In genomic region chr13:110628477-110628793, GRCh38 we compare ENCODE assay signal across 17 cellular contexts. TPM values are rescaled to one million over a fixed set of nuclear protein-coding genes. Genes with fewer than 3 reads are reported as not detected.
DNase-seq lines count a peak whose midpoint lies in the region; ATAC-seq and TF ChIP-seq lines count a peak whose summit lies in the region.
"Had no signal": no experiment of that assay in that cellular context is flagged by ENCODE, and none has a peak within 500 bp of the region (broad histone marks: within the 10 kb centered on the region; RNA-seq: fewer than 3 reads in every experiment).

No MANE protein-coding gene starts in this region.

- peak overlapping the region; percentile 46 for H3K4me2 ChIP-seq in BLaER1

- peaks cover 26% of the 10 kb centered on the region for H3K36me3 Mint-ChIP-seq in activated T-helper 1 cell treated with anti-CD3 and anti-CD28 coated beads, Interleukin-12 subunit alpha, Interleukin-12 subunit beta, Interleukin-2, Interleukin-4 antibody, amounts not matched to agents 30 ng/mL and 10 ng/mL and 1 ng/mL, durations not matched to agents 14 hours and 24 hours and 36 hours (ENCODE audit: low read depth)
- H3K36me3 Mint-ChIP-seq in neural crest cell (ENCODE audit: low read depth), result peaks cover 20% of the 10 kb centered on the region

- H4K20me1 ChIP-seq in BLaER1, result peaks cover 84% of the 10 kb centered on the region

- no peak overlapping the region for H3K4me3 Mint-ChIP-seq in activated T-helper 1 cell treated with anti-CD3 and anti-CD28 coated beads, Interleukin-12 subunit alpha, Interleukin-12 subunit beta, Interleukin-2, Interleukin-4 antibody, amounts not matched to agents 30 ng/mL and 10 ng/mL and 1 ng/mL, durations not matched to agents 14 hours and 24 hours and 36 hours
- no peak overlapping the region for H3K4me3 Mint-ChIP-seq in neural crest cell
- H3K4me3 Mint-ChIP-seq: dendritic cell treated with granulocyte-macrophage colony-stimulating factor and Interleukin-4, amounts not matched to agents 40 ng/mL and 50 ng/mL, for 4 days had no signal

- intact Hi-C loops in activated T-helper 1 cell treated with anti-CD3 and anti-CD28 coated beads, Interleukin-12 subunit alpha, Interleukin-12 subunit beta, Interleukin-2, Interleukin-4 antibody, amounts not matched to agents 30 ng/mL and 10 ng/mL and 1 ng/mL, durations not matched to agents 14 hours and 24 hours and 36 hours (cut with micrococcal nuclease), result no loop called here
- intact Hi-C loops in ascending aorta (cut with DNase I), result no loop called here
- intact Hi-C loops in lower leg skin (cut with DNase I; ENCODE audit: low total_unique reads), result no loop called here

- DNase-seq in activated T-helper 1 cell treated with anti-CD3 and anti-CD28 coated beads, Interleukin-12 subunit alpha, Interleukin-12 subunit beta, Interleukin-2, Interleukin-4 antibody, amounts not matched to agents 30 ng/mL and 10 ng/mL and 1 ng/mL, durations not matched to agents 14 hours and 24 hours and 36 hours (ENCODE audit: low spot score), result no peak
- DNase-seq in fibroblast of the aortic adventitia (ENCODE audit: low read depth) (peak; percentile 29), neural crest cell (ENCODE audit: low read depth, low spot score) (no peak), ascending aorta (ENCODE audit: low spot score in 2 of 2) (no peak), lower leg skin (ENCODE audit: low spot score in 2 of 2) (no peak)
- no peak for DNase-seq in activated CD4-positive, CD25-positive, alpha-beta regulatory T cell (lab: John Stamatoyannopoulos, UW)
- DNase-seq: activated CD4-positive, alpha-beta T cell treated with anti-CD3 and anti-CD28 coated beads, Interleukin-2, amount 50 U/mL, for 1 hour; activated naive CD4-positive, alpha-beta T cell; DMS79 treated with DMSO at 0.1 percent for 48 hours; NCI-H1436 treated with DMSO at 0.1 percent for 48 hours; NCI-H526; T-helper 2 cell had no signal

- peaks cover 76% of the 10 kb centered on the region for H3K36me3 ChIP-seq in BLaER1
- peaks cover 36 to 58% of the 10 kb centered on the region in 2 donors for H3K36me3 ChIP-seq in ascending aorta

- H3K4me1 Mint-ChIP-seq in activated T-helper 1 cell treated with anti-CD3 and anti-CD28 coated beads, Interleukin-12 subunit alpha, Interleukin-12 subunit beta, Interleukin-2, Interleukin-4 antibody, amounts not matched to agents 30 ng/mL and 10 ng/mL and 1 ng/mL, durations not matched to agents 14 hours and 24 hours and 36 hours (ENCODE audit: low read depth), result peaks cover 34% of the 10 kb centered on the region
- H3K4me1 Mint-ChIP-seq in neural crest cell, result no peaks in the 10 kb centered on the region

- TF ChIP-seq POLR2A in lower leg skin (IDR thresholded peaks at IDR 0.05), result no peak

- TF ChIP-seq CTCF in fibroblast of the aortic adventitia (IDR thresholded peaks at IDR 0.05; ENCODE audit: insufficient read depth, low read length) (no peak), neural crest cell (conservative IDR thresholded peaks at IDR 0.05) (no peak), ascending aorta (IDR thresholded peaks at IDR 0.05) (no peak), lower leg skin (IDR thresholded peaks at IDR 0.05) (no peak)

- H3K9me3 ChIP-seq in BLaER1 (no peaks in the 10 kb centered on the region), ascending aorta (no peaks in the 10 kb centered on the region)
- H3K9me3 ChIP-seq: vagina had no signal

- 0 out of 2 replicates have a peak overlapping the region, but pooled peaks have one; percentile 5 for H3K9ac ChIP-seq in BLaER1

- peaks cover 19% of the 10 kb centered on the region for H3K4me1 ChIP-seq in BLaER1
- H3K4me1 ChIP-seq in ascending aorta, result no peaks in the 10 kb centered on the region

- WGBS in lower leg skin, 2 donors, result 84 to 89% methylated on average over 13 of the region's 13 CpGs

- H3K27ac ChIP-seq in BLaER1, result no peak overlapping the region
- H3K27ac ChIP-seq in ascending aorta, result no peak overlapping the region
- H3K27ac ChIP-seq: vagina had no signal

- H3K27me3 Mint-ChIP-seq in activated T-helper 1 cell treated with anti-CD3 and anti-CD28 coated beads, Interleukin-12 subunit alpha, Interleukin-12 subunit beta, Interleukin-2, Interleukin-4 antibody, amounts not matched to agents 30 ng/mL and 10 ng/mL and 1 ng/mL, durations not matched to agents 14 hours and 24 hours and 36 hours (ENCODE audit: insufficient read depth), result no peaks in the 10 kb centered on the region
- no peaks in the 10 kb centered on the region for H3K27me3 Mint-ChIP-seq in neural crest cell (ENCODE audit: low read depth)
- H3K27me3 Mint-ChIP-seq: dendritic cell treated with granulocyte-macrophage colony-stimulating factor and Interleukin-4, amounts not matched to agents 40 ng/mL and 50 ng/mL, for 4 days had no signal

- H3K27me3 ChIP-seq in BLaER1 (no peaks in the 10 kb centered on the region), ascending aorta (no peaks in the 10 kb centered on the region)
- H3K27me3 ChIP-seq: vagina had no signal

- H3K4me3 ChIP-seq in BLaER1 (no peak overlapping the region), fibroblast of the aortic adventitia (ENCODE audit: low read depth, low read length) (no peak overlapping the region), ascending aorta (no peak overlapping the region), lower leg skin (ENCODE audit: low read depth, poor library complexity, severe bottlenecking) (no peak overlapping the region)
- H3K4me3 ChIP-seq: K562, vagina had no signal

- no peaks in the 10 kb centered on the region for H3K9me3 Mint-ChIP-seq in activated T-helper 1 cell treated with anti-CD3 and anti-CD28 coated beads, Interleukin-12 subunit alpha, Interleukin-12 subunit beta, Interleukin-2, Interleukin-4 antibody, amounts not matched to agents 30 ng/mL and 10 ng/mL and 1 ng/mL, durations not matched to agents 14 hours and 24 hours and 36 hours
- H3K9me3 Mint-ChIP-seq in neural crest cell, result no peaks in the 10 kb centered on the region
- H3K9me3 Mint-ChIP-seq: dendritic cell treated with granulocyte-macrophage colony-stimulating factor and Interleukin-4, amounts not matched to agents 40 ng/mL and 50 ng/mL, for 4 days had no signal

- no peak for ATAC-seq in HG02610 (IDR thresholded peaks at IDR 0.05; ENCODE audit: unreplicated experiment)
- ATAC-seq: K562 had no signal

- peak overlapping the region; percentile 31 for H3K27ac Mint-ChIP-seq in activated T-helper 1 cell treated with anti-CD3 and anti-CD28 coated beads, Interleukin-12 subunit alpha, Interleukin-12 subunit beta, Interleukin-2, Interleukin-4 antibody, amounts not matched to agents 30 ng/mL and 10 ng/mL and 1 ng/mL, durations not matched to agents 14 hours and 24 hours and 36 hours
- H3K27ac Mint-ChIP-seq in neural crest cell (ENCODE audit: unreplicated experiment), result peak overlapping the region; percentile 81
- H3K27ac Mint-ChIP-seq: dendritic cell treated with granulocyte-macrophage colony-stimulating factor and Interleukin-4, amounts not matched to agents 40 ng/mL and 50 ng/mL, for 4 days had no signal

RNA-seq across cellular contexts. Expression of gene NAXD, which starts 13.1 kb away (rescaled TPM):
- total RNA-seq in activated T-helper 1 cell treated with anti-CD3 and anti-CD28 coated beads, Interleukin-12 subunit alpha, Interleukin-12 subunit beta, Interleukin-2, Interleukin-4 antibody, amounts not matched to agents 30 ng/mL and 10 ng/mL and 1 ng/mL, durations not matched to agents 14 hours and 24 hours and 36 hours, result 22.0 and 22.2 TPM in 2 replicates
- total RNA-seq in fibroblast of the aortic adventitia (ENCODE audit: low replicate concordance) (14.8 and 14.9 TPM in 2 replicates), neural crest cell (33.5 and 35.0 TPM in 2 replicates), ascending aorta (1.9 TPM), lower leg skin (10 to 100 TPM; 32.7 to 34.5 (median 33.6) TPM)
